9 cellular contexts compared by ENCODE assay signal in genomic region chr1:184163674-184164470, GRCh38.
DNase-seq lines count a peak whose midpoint lies in the region; ATAC-seq and TF ChIP-seq lines count a peak whose summit lies in the region.
"Had no signal": no experiment of that assay in that cellular context is flagged by ENCODE, and none has a peak within 500 bp of the region (broad histone marks: within the 10 kb centered on the region; RNA-seq: fewer than 3 reads in every experiment).

No MANE protein-coding gene starts in this region.

- peaks cover 0 to 2% (median 0%) of the 10 kb centered on the region in 3 donors for H3K27me3 Mint-ChIP-seq in CD14-positive monocyte (ENCODE audit: low read depth in 3 of 3)
- H3K27me3 Mint-ChIP-seq in immature natural killer cell (ENCODE audit: low read depth in 3 of 3) = peaks cover 0 to 7% (median 0%) of the 10 kb centered on the region in 3 donors
- H3K27me3 Mint-ChIP-seq in activated CD8-positive, alpha-beta T cell treated with anti-CD3 and anti-CD28 coated beads for 36 hours = no peaks in the 10 kb centered on the region
- H3K27me3 Mint-ChIP-seq: activated naive CD8-positive, alpha-beta T cell had no signal

- no peaks in the 10 kb centered on the region for H3K9me3 Mint-ChIP-seq in CD14-positive monocyte
- H3K9me3 Mint-ChIP-seq in immature natural killer cell = no peaks in the 10 kb centered on the region
- no peaks in the 10 kb centered on the region for H3K9me3 Mint-ChIP-seq in activated CD8-positive, alpha-beta T cell treated with anti-CD3 and anti-CD28 coated beads for 36 hours

- ATAC-seq in GM19467 (IDR thresholded peaks at IDR 0.05; ENCODE audit: unreplicated experiment) (peak; percentile 65), HG03469 (IDR thresholded peaks at IDR 0.05; ENCODE audit: unreplicated experiment) (peak; percentile 80)
- no peak for ATAC-seq in activated CD8-positive, alpha-beta T cell treated with anti-CD3 and anti-CD28 coated beads for 36 hours

- DNase-seq in CD14-positive monocyte (ENCODE audit: low spot score) = no peak
- DNase-seq in cardiac fibroblast (ENCODE audit: low read depth in 2 of 2) = peak; percentile 31 to 52
- no peak for DNase-seq in superior temporal gyrus (ENCODE audit: extremely low spot score)
- DNase-seq in immature natural killer cell = no peak
- no peak for DNase-seq in NCI-H1436 (lab: John Stamatoyannopoulos, UW)
- no peak for DNase-seq in activated CD8-positive, alpha-beta T cell treated with anti-CD3 and anti-CD28 coated beads for 36 hours

- intact Hi-C loops in CD14-positive monocyte (cut with micrococcal nuclease) = no loop called here
- intact Hi-C loops in activated CD8-positive, alpha-beta T cell treated with anti-CD3 and anti-CD28 coated beads for 36 hours (cut with micrococcal nuclease) = loop anchor here (5.0 kb wide), 1 partner anchor 207 kb away; no protein-coding TSS in a partner anchor

- CTCF ChIA-PET in activated CD8-positive, alpha-beta T cell treated with anti-CD3 and anti-CD28 coated beads for 36 hours (lab: Charles Lee) = no interaction called here

- no peak overlapping the region for H3K4me3 ChIP-seq in cardiac fibroblast (replicated peaks in 1 of 2; ENCODE audit: low read depth in 2 of 2, low read length in 2 of 2)

- no peak for TF ChIP-seq CTCF in CD14-positive monocyte (IDR thresholded peaks at IDR 0.05)
- TF ChIP-seq CTCF in cardiac fibroblast (IDR thresholded peaks at IDR 0.05; ENCODE audit: low read depth, low read length) = no peak
- no peak for TF ChIP-seq CTCF in activated CD8-positive, alpha-beta T cell treated with anti-CD3 and anti-CD28 coated beads for 36 hours (IDR thresholded peaks at IDR 0.05)

- no peaks in the 10 kb centered on the region for H3K4me1 Mint-ChIP-seq in CD14-positive monocyte
- H3K4me1 Mint-ChIP-seq in immature natural killer cell = peaks cover 2 to 6% of the 10 kb centered on the region in 2 donors
- no peaks in the 10 kb centered on the region for H3K4me1 Mint-ChIP-seq in activated CD8-positive, alpha-beta T cell treated with anti-CD3 and anti-CD28 coated beads for 36 hours (ENCODE audit: low read depth)

- H3K36me3 Mint-ChIP-seq in CD14-positive monocyte = no peaks in the 10 kb centered on the region
- no peaks in the 10 kb centered on the region for H3K36me3 Mint-ChIP-seq in immature natural killer cell
- no peaks in the 10 kb centered on the region for H3K36me3 Mint-ChIP-seq in activated CD8-positive, alpha-beta T cell treated with anti-CD3 and anti-CD28 coated beads for 36 hours (ENCODE audit: low read depth)
- H3K36me3 Mint-ChIP-seq: activated naive CD8-positive, alpha-beta T cell had no signal

- peak overlapping the region in 5 of 7 donors; percentile 16 to 78 (median 41) for H3K27ac Mint-ChIP-seq in CD14-positive monocyte
- no peak overlapping the region for H3K27ac Mint-ChIP-seq in immature natural killer cell
- no peak overlapping the region for H3K27ac Mint-ChIP-seq in activated CD8-positive, alpha-beta T cell treated with anti-CD3 and anti-CD28 coated beads for 36 hours
- H3K27ac Mint-ChIP-seq: activated naive CD8-positive, alpha-beta T cell had no signal

- H3K4me3 Mint-ChIP-seq in CD14-positive monocyte (no peak overlapping the region), immature natural killer cell (no peak overlapping the region)
- no peak overlapping the region for H3K4me3 Mint-ChIP-seq in activated CD8-positive, alpha-beta T cell treated with anti-CD3 and anti-CD28 coated beads for 36 hours
- H3K4me3 Mint-ChIP-seq: activated naive CD8-positive, alpha-beta T cell had no signal

- POLR2A ChIA-PET in activated CD8-positive, alpha-beta T cell treated with anti-CD3 and anti-CD28 coated beads for 36 hours (lab: Charles Lee) = no interaction called here

Comparison
In these comparisons a context has a peak if more than half of its experiments do, and no peak if none do; other contexts are left out.
1. DNase-seq: peak in cardiac fibroblast (2 of 2); none in CD14-positive monocyte (single experiment), superior temporal gyrus (single experiment), immature natural killer cell (0 of 3), NCI-H1436 (single experiment) and activated CD8-positive, alpha-beta T cell treated with anti-CD3 and anti-CD28 coated beads for 36 hours (single experiment).
2. H3K27ac Mint-ChIP-seq: peak in CD14-positive monocyte (5 of 7); none in immature natural killer cell (0 of 6) and activated CD8-positive, alpha-beta T cell treated with anti-CD3 and anti-CD28 coated beads for 36 hours (single experiment).